ENCODE assay signal across 30 cellular contexts in the genomic region with DNA sequence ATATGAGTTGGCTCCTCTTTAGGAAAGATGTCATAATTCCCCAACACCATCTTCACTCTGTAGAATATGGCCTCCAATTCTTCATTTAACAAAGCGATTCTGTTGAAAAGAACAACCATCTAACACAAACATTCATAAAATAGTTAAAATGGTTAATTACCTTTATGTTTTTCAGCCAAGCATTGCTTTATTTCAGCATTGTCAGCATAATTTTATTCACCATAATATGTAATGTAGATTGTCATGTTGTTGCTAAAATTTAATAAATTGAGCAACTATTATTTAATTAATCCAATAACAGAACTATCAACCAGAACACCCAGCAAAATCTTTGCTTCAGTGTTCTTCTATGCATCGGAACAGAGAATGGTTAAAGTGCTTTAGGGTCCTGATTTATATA. TPM values are rescaled to one million over a fixed set of nuclear protein-coding genes. Genes with fewer than 3 reads are reported as not detected.
"Had no signal": no experiment of that assay in that cellular context is flagged by ENCODE, and none has a peak within 500 bp of the region (broad histone marks: within the 10 kb centered on the region; RNA-seq: fewer than 3 reads in every experiment).

No MANE protein-coding gene starts in this region.

- H3K4me1 ChIP-seq: ascending aorta had no signal

- ATAC-seq: activated CD8-positive, alpha-beta memory T cell treated with anti-CD3 and anti-CD28 coated beads, Interleukin-2, amount 10 ng/mL, durations not matched to agents 7 days and 5 days; activated CD8-positive, alpha-beta T cell treated with anti-CD3 and anti-CD28 coated beads, Interleukin-2, amount 10 ng/mL, durations not matched to agents 7 days and 5 days; activated naive CD8-positive, alpha-beta T cell treated with anti-CD3 and anti-CD28 coated beads, Interleukin-2, amount 50 U/mL, for 24 hours had no signal

- H3K36me3 ChIP-seq: ascending aorta, cardiac muscle cell had no signal

- H3K9me3 ChIP-seq: ascending aorta had no signal

- H3K4me3 ChIP-seq: ascending aorta, cardiac muscle cell had no signal

- H3K27me3 ChIP-seq: ascending aorta, cardiac muscle cell had no signal

- DNase-seq: activated B cell treated with CpG ODN at 0.5 μM for 24 hours; activated CD4-positive, alpha-beta memory T cell treated with anti-CD3 and anti-CD28 coated beads, Interleukin-2, amount 10 ng/mL, durations not matched to agents 7 days and 5 days; activated CD4-positive, alpha-beta T cell treated with anti-CD3 and anti-CD28 coated beads for 4 hours; activated CD4-positive, alpha-beta T cell treated with anti-CD3 and anti-CD28 coated beads, Interleukin-2, amount 10 ng/mL, durations not matched to agents 24 days and 14 days; activated CD4-positive, alpha-beta T cell treated with anti-CD3 and anti-CD28 coated beads, Interleukin-2, amount 50 U/mL, for 48 hours; activated CD4-positive, CD25-positive, alpha-beta regulatory T cell treated with anti-CD3 and anti-CD28 coated beads, Interleukin-2, amount 50 U/mL, for 72 hours; activated CD8-positive, alpha-beta memory T cell treated with anti-CD3 and anti-CD28 coated beads for 24 hours; activated CD8-positive, alpha-beta memory T cell treated with anti-CD3 and anti-CD28 coated beads, Interleukin-2, amount 10 ng/mL, durations not matched to agents 7 days and 5 days; activated CD8-positive, alpha-beta memory T cell treated with anti-CD3 and anti-CD28 coated beads, Interleukin-2, amount 50 U/mL, for 48 hours; activated CD8-positive, alpha-beta T cell treated with anti-CD3 and anti-CD28 coated beads, Interleukin-2, amount 10 ng/mL, durations not matched to agents 7 days and 5 days; activated effector memory CD4-positive, alpha-beta T cell treated with Interleukin-2 at 50 U/mL for 16 hours; activated gamma-delta T cell; activated naive CD4-positive, alpha-beta T cell treated with anti-CD3 and anti-CD28 coated beads, Interleukin-2, amount 10 ng/mL, durations not matched to agents 7 days and 5 days; activated naive CD4-positive, alpha-beta T cell treated with Interleukin-2 at 50 U/mL for 16 hours; activated naive CD8-positive, alpha-beta T cell treated with anti-CD3 and anti-CD28 coated beads, Interleukin-2, amount 10 ng/mL, durations not matched to agents 7 days and 5 days; activated naive CD8-positive, alpha-beta T cell treated with anti-CD3 and anti-CD28 coated beads, Interleukin-2, amount 50 U/mL, for 24 hours; activated T-cell treated with anti-CD3 and anti-CD28 coated beads, Interleukin-2, amount 50 U/mL, for 24 hours; activated T-cell treated with anti-CD3 and anti-CD28 coated beads, Interleukin-2, amount 50 U/mL, for 48 hours; amygdala; anterior cingulate cortex; caudate nucleus; cerebellar nuclear complex; T-helper 2 cell; T-helper 9 cell had no signal

- FAIRE-seq: bronchial epithelial cell, TTC549 had no signal

- H3K27ac ChIP-seq: ascending aorta, cardiac muscle cell, VCaP had no signal

RNA-seq across cellular contexts. Expression of a gene that starts 46.2 kb away (rescaled TPM):
- total RNA-seq: activated B cell treated with CpG ODN at 0.5 μM for 24 hours; activated CD4-positive, alpha-beta T cell treated with anti-CD3 and anti-CD28 coated beads, Interleukin-2, amount 10 ng/mL, durations not matched to agents 24 days and 14 days; activated CD8-positive, alpha-beta memory T cell treated with anti-CD3 and anti-CD28 coated beads, Interleukin-2, amount 10 ng/mL, durations not matched to agents 7 days and 5 days; activated naive CD8-positive, alpha-beta T cell treated with anti-CD3 and anti-CD28 coated beads, Interleukin-2, amount 10 ng/mL, durations not matched to agents 7 days and 5 days; activated T-helper 2 cell treated with anti-CD3 and anti-CD28 coated beads, Interferon-gamma antibody, Interleukin-2, Interleukin-4, amounts not matched to agents 10 μg/mL and 5 μg/mL and 100 μg/mL, durations not matched to agents 14 hours and 24 hours and 36 hours had no signal
